In genomic region chr20:52017669-52018317, GRCh38 we compare ENCODE assay signal across 19 cellular contexts.
"Had no signal": no experiment of that assay in that cellular context is flagged by ENCODE, and none has a peak within 500 bp of the region (broad histone marks: within the 10 kb centered on the region; RNA-seq: fewer than 3 reads in every experiment).

No MANE protein-coding gene starts in this region.

- H3K27ac ChIP-seq: coronary artery, esophagus squamous epithelium, lower lobe of right lung, psoas muscle, testis, tibial artery, upper lobe of left lung had no signal

- H3K4me1 Mint-ChIP-seq: natural killer cell had no signal

- H3K4me3 ChIP-seq: coronary artery, esophagus squamous epithelium, lower lobe of right lung, psoas muscle, testis, tibial artery, upper lobe of left lung had no signal

- H3K4me3 Mint-ChIP-seq: effector memory CD8-positive, alpha-beta T cell; natural killer cell; neural crest cell had no signal

- H3K27ac Mint-ChIP-seq: effector memory CD8-positive, alpha-beta T cell; natural killer cell had no signal

- DNase-seq: effector memory CD8-positive, alpha-beta T cell; erythroblast; esophagus squamous epithelium; foreskin melanocyte; glutamatergic neuron; left ventricle myocardium superior; lower lobe of right lung; natural killer cell; psoas muscle; right cardiac atrium; stimulated activated CD4-positive, alpha-beta T cell treated with anti-CD3 and anti-CD28 coated beads, Interleukin-15, amount 100 ng/mL, for 24 hours; stimulated activated CD4-positive, alpha-beta T cell treated with anti-CD3 and anti-CD28 coated beads, Interleukin-2, amount 100 ng/mL, for 48 hours; stimulated activated naive CD4-positive, alpha-beta T cell; substantia nigra; testis; tibial artery; upper lobe of left lung had no signal

- ATAC-seq: effector memory CD8-positive, alpha-beta T cell; left ventricle myocardium superior; lower lobe of right lung; natural killer cell; psoas muscle; right cardiac atrium had no signal

- H3K36me3 Mint-ChIP-seq: natural killer cell had no signal

- H3K36me3 ChIP-seq: esophagus squamous epithelium, lower lobe of right lung, tibial artery, upper lobe of left lung had no signal

- H3K27me3 ChIP-seq: esophagus squamous epithelium, testis, tibial artery, upper lobe of left lung had no signal

- H3K4me1 ChIP-seq: esophagus squamous epithelium, lower lobe of right lung, psoas muscle, testis, tibial artery, upper lobe of left lung had no signal

- H3K9me3 ChIP-seq: esophagus squamous epithelium, lower lobe of right lung, psoas muscle, testis, tibial artery, upper lobe of left lung had no signal

- H3K9me3 Mint-ChIP-seq: natural killer cell had no signal
